ENCODE assay signal across 14 cellular contexts in genomic region chr9:87276851-87277251, GRCh38.
DNase-seq lines count a peak whose midpoint lies in the region; ATAC-seq and TF ChIP-seq lines count a peak whose summit lies in the region.
"Had no signal": no experiment of that assay in that cellular context is flagged by ENCODE, and none has a peak within 500 bp of the region (broad histone marks: within the 10 kb centered on the region; RNA-seq: fewer than 3 reads in every experiment).

No MANE protein-coding gene starts in this region.

- H3K79me2 ChIP-seq in smooth muscle cell (ENCODE audit: low read depth) = no peaks in the 10 kb centered on the region

- CTCF ChIA-PET in activated CD4-positive, alpha-beta T cell treated with anti-CD3 and anti-CD28 coated beads for 36 hours (lab: Charles Lee) = interaction anchor here (1.3 kb wide), 1 partner anchor 13 kb away, joined by 3 read pairs; no protein-coding TSS in a partner anchor

- no peaks in the 10 kb centered on the region for H3K9me3 Mint-ChIP-seq in activated CD4-positive, alpha-beta T cell treated with anti-CD3 and anti-CD28 coated beads for 36 hours (ENCODE audit: low read depth)

- H3K27me3 ChIP-seq in SJCRH30 = no peaks in the 10 kb centered on the region
- no peaks in the 10 kb centered on the region for H3K27me3 ChIP-seq in smooth muscle cell (ENCODE audit: low read depth)
- no peaks in the 10 kb centered on the region for H3K27me3 ChIP-seq in upper lobe of right lung
- H3K27me3 ChIP-seq: dorsolateral prefrontal cortex, sigmoid colon had no signal

- DNase-seq in activated CD4-positive, alpha-beta T cell treated with anti-CD3 and anti-CD28 coated beads for 36 hours = peak; percentile 13
- no peak for DNase-seq in activated CD4-positive, alpha-beta T cell treated with anti-CD3 and anti-CD28 coated beads for 4 hours
- DNase-seq in SJCRH30 = no peak
- DNase-seq in fibroblast of gingiva (ENCODE audit: low read depth) = peak; percentile 29
- no peak for DNase-seq in smooth muscle cell (lab: John Stamatoyannopoulos, UW; ENCODE audit: unreplicated experiment)
- DNase-seq in upper lobe of right lung = no peak
- DNase-seq: activated gamma-delta T cell, DMS79 treated with DMSO at 0.1 percent for 48 hours, dorsolateral prefrontal cortex, KG1, sigmoid colon had no signal

- H3K36me3 ChIP-seq in SJCRH30 = no peaks in the 10 kb centered on the region
- no peaks in the 10 kb centered on the region for H3K36me3 ChIP-seq in smooth muscle cell (ENCODE audit: low read depth)
- no peaks in the 10 kb centered on the region for H3K36me3 ChIP-seq in upper lobe of right lung
- H3K36me3 ChIP-seq: sigmoid colon had no signal

- H3K27ac ChIP-seq in SJCRH30 = peak overlapping the region; percentile 44
- H3K27ac ChIP-seq in smooth muscle cell (ENCODE audit: low read depth) = peak overlapping the region; percentile 73
- no peak overlapping the region for H3K27ac ChIP-seq in upper lobe of right lung
- H3K27ac ChIP-seq: 22Rv1, dorsolateral prefrontal cortex had no signal

- no peak for TF ChIP-seq CTCF in smooth muscle cell (IDR thresholded peaks at IDR 0.05; ENCODE audit: borderline replicate concordance, insufficient read depth, poor library complexity, severe bottlenecking)
- TF ChIP-seq CTCF in upper lobe of right lung (IDR thresholded peaks at IDR 0.05) = no peak

- H3K4me3 ChIP-seq in SJCRH30 (no peak overlapping the region), smooth muscle cell (no peak overlapping the region), upper lobe of right lung (no peak overlapping the region)
- H3K4me3 ChIP-seq: dorsolateral prefrontal cortex, sigmoid colon had no signal

- H2AFZ ChIP-seq in smooth muscle cell (ENCODE audit: low read depth) = peak overlapping the region; percentile 0

- H3K9me3 ChIP-seq in SJCRH30 (replicated peaks) = no peaks in the 10 kb centered on the region
- no peaks in the 10 kb centered on the region for H3K9me3 ChIP-seq in smooth muscle cell (replicated peaks; ENCODE audit: low read depth)
- no peaks in the 10 kb centered on the region for H3K9me3 ChIP-seq in upper lobe of right lung
- H3K9me3 ChIP-seq: sigmoid colon had no signal

- peaks cover 12% of the 10 kb centered on the region for H3F3A ChIP-seq in smooth muscle cell (ENCODE audit: low read depth)

- peak; percentile 81 for ATAC-seq in activated CD4-positive, alpha-beta T cell treated with anti-CD3 and anti-CD28 coated beads for 36 hours
- ATAC-seq in esophagus mucosa = no peak
- ATAC-seq in GM21825 (IDR thresholded peaks at IDR 0.05; ENCODE audit: unreplicated experiment) = no peak
- ATAC-seq in upper lobe of right lung = no peak

- peaks cover 28% of the 10 kb centered on the region for H3K4me1 ChIP-seq in SJCRH30
- no peaks in the 10 kb centered on the region for H3K4me1 ChIP-seq in smooth muscle cell (ENCODE audit: low read depth)
- H3K4me1 ChIP-seq in upper lobe of right lung = no peaks in the 10 kb centered on the region

- no peak overlapping the region for H3K9ac ChIP-seq in smooth muscle cell (ENCODE audit: low read depth)

- H4K20me1 ChIP-seq in smooth muscle cell (ENCODE audit: low read depth) = no peaks in the 10 kb centered on the region

- H3K27ac Mint-ChIP-seq in activated CD4-positive, alpha-beta T cell treated with anti-CD3 and anti-CD28 coated beads for 36 hours = peak overlapping the region; percentile 64

- 65% methylated on average over 3 of the region's 3 CpGs for WGBS in smooth muscle cell (ENCODE audit: low lambda C conversion rate)

- H3K4me1 Mint-ChIP-seq in activated CD4-positive, alpha-beta T cell treated with anti-CD3 and anti-CD28 coated beads for 36 hours = peaks cover 32% of the 10 kb centered on the region

- H3K4me2 ChIP-seq in smooth muscle cell = peak overlapping the region; percentile 36

- POLR2A ChIA-PET in activated CD4-positive, alpha-beta T cell treated with anti-CD3 and anti-CD28 coated beads for 36 hours (lab: Charles Lee) = no interaction called here

- peaks cover 12% of the 10 kb centered on the region for H3K27me3 Mint-ChIP-seq in activated CD4-positive, alpha-beta T cell treated with anti-CD3 and anti-CD28 coated beads for 36 hours

- H3K4me3 Mint-ChIP-seq in activated CD4-positive, alpha-beta T cell treated with anti-CD3 and anti-CD28 coated beads for 36 hours = no peak overlapping the region

- intact Hi-C loops in activated CD4-positive, alpha-beta T cell treated with anti-CD3 and anti-CD28 coated beads for 36 hours (cut with DNase I, micrococcal nuclease) = loop anchor here (2.0 to 5.0 kb wide), 3 partner anchors 34 to 330 kb away; partner anchors contain the start of gene GAS1 (in 1 of the 2)
- intact Hi-C loops in upper lobe of right lung (cut with DNase I) = no loop called here

- no peaks in the 10 kb centered on the region for H3K36me3 Mint-ChIP-seq in activated CD4-positive, alpha-beta T cell treated with anti-CD3 and anti-CD28 coated beads for 36 hours (ENCODE audit: low read depth)

Comparison
In these comparisons a context has a peak if more than half of its experiments do, and no peak if none do; other contexts are left out.
1. DNase-seq: peak in activated CD4-positive, alpha-beta T cell treated with anti-CD3 and anti-CD28 coated beads for 36 hours (single experiment) and fibroblast of gingiva (single experiment); none in activated CD4-positive, alpha-beta T cell treated with anti-CD3 and anti-CD28 coated beads for 4 hours (0 of 2), SJCRH30 (0 of 2), smooth muscle cell (single experiment) and upper lobe of right lung (single experiment).